Comparison of ENCODE assay signal across 1 cellular context in the genomic region with DNA sequence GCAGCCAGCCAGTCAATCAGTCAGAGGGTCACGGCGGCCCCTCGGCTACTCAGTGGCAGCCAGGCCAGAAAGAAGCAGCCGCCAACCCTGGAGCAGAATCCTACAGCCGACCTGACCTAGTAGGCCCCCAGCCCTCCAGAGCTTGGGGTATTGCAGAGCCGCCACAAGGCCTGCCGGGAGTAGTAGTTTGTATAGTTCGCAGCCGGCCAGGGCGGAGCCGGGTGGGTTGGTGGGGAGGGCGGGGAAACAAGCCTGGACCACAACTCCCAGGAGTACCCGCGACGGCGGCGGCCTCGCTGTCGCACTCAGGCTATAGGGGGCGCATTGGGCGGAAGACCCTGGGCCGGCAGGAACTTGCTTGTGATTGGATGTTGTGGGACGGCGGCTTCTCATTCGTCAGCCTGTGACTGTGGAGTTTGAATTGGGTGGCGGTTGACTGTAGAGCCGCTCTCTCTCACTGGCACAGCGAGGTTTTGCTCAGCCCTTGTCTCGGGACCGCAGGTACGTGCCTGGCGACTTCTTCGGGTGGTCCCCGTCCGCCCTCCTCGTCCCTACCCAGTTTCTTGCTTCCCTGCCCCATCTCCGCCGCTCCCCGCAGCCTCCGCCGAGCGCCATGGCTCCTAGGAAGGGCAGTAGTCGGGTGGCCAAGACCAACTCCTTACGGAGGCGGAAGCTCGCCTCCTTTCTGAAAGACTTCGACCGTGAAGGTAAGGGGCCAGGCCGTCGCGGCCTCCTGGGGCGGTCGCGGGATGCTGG.
TF ChIP-seq lines count a peak whose summit lies in the region.

A gene (plus strand): TSS at position 439 of the 756 bp plus-strand sequence. CDS start 175 bp downstream, at position 614.

TF ChIP-seq in GM12878, 131 proteins besides CTCF, POLR2A, EP300 and RAD21 (continued from another document and continues in another):
- 0 out of 2 replicates have a peak, but pooled peaks have one; percentile 63 for TF ChIP-seq SMAD5 (IDR thresholded peaks at IDR 0.05; ENCODE audit: low read depth)
- TF ChIP-seq SMC3 (IDR thresholded peaks at IDR 0.05; ENCODE audit: borderline replicate concordance, low read length), result no peak
- peak; percentile 51; the same call in 1 of the 2 replicates for TF ChIP-seq NR2C1 (IDR thresholded peaks at IDR 0.05)
- no peak for TF ChIP-seq TBL1XR1 (IDR thresholded peaks at IDR 0.05; ENCODE audit: low read depth, low read length)
- no peak for TF ChIP-seq TCF3 (IDR thresholded peaks at IDR 0.05; ENCODE audit: borderline replicate concordance, insufficient read depth, low read depth, low read length)
- no peak for TF ChIP-seq CBX5 (IDR thresholded peaks at IDR 0.05; ENCODE audit: low read depth)
- no peak for TF ChIP-seq TCF12 (IDR thresholded peaks at IDR 0.05; ENCODE audit: low read depth, low read length)
- TF ChIP-seq CREM (IDR thresholded peaks at IDR 0.05; ENCODE audit: low read depth), result peak; percentile 95
- TF ChIP-seq, protein P1, sequence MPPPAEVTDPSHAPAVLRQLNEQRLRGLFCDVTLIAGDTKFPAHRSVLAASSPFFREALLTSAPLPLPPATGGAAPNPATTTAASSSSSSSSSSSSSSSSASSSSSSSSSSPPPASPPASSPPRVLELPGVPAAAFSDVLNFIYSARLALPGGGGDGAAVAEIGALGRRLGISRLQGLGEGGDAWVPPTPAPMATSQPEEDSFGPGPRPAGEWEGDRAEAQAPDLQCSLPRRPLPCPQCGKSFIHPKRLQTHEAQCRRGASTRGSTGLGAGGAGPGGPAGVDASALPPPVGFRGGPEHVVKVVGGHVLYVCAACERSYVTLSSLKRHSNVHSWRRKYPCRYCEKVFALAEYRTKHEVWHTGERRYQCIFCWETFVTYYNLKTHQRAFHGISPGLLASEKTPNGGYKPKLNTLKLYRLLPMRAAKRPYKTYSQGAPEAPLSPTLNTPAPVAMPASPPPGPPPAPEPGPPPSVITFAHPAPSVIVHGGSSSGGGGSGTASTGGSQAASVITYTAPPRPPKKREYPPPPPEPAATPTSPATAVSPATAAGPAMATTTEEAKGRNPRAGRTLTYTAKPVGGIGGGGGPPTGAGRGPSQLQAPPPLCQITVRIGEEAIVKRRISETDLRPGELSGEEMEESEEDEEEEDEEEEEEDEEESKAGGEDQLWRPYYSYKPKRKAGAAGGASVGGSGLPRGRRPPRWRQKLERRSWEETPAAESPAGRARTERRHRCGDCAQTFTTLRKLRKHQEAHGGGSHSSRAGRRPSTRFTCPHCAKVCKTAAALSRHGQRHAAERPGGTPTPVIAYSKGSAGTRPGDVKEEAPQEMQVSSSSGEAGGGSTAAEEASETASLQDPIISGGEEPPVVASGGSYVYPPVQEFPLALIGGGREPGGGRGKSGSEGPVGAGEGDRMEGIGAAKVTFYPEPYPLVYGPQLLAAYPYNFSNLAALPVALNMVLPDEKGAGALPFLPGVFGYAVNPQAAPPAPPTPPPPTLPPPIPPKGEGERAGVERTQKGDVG (CRISPR knock-in tag; IDR thresholded peaks at IDR 0.05), result no peak
- TF ChIP-seq ZSCAN29 (IDR thresholded peaks at IDR 0.05), result no peak
- TF ChIP-seq MEF2B (IDR thresholded peaks at IDR 0.05; ENCODE audit: partially characterized antibody, poor library complexity, severe bottlenecking), result peak; percentile 49
- TF ChIP-seq, protein P2, sequence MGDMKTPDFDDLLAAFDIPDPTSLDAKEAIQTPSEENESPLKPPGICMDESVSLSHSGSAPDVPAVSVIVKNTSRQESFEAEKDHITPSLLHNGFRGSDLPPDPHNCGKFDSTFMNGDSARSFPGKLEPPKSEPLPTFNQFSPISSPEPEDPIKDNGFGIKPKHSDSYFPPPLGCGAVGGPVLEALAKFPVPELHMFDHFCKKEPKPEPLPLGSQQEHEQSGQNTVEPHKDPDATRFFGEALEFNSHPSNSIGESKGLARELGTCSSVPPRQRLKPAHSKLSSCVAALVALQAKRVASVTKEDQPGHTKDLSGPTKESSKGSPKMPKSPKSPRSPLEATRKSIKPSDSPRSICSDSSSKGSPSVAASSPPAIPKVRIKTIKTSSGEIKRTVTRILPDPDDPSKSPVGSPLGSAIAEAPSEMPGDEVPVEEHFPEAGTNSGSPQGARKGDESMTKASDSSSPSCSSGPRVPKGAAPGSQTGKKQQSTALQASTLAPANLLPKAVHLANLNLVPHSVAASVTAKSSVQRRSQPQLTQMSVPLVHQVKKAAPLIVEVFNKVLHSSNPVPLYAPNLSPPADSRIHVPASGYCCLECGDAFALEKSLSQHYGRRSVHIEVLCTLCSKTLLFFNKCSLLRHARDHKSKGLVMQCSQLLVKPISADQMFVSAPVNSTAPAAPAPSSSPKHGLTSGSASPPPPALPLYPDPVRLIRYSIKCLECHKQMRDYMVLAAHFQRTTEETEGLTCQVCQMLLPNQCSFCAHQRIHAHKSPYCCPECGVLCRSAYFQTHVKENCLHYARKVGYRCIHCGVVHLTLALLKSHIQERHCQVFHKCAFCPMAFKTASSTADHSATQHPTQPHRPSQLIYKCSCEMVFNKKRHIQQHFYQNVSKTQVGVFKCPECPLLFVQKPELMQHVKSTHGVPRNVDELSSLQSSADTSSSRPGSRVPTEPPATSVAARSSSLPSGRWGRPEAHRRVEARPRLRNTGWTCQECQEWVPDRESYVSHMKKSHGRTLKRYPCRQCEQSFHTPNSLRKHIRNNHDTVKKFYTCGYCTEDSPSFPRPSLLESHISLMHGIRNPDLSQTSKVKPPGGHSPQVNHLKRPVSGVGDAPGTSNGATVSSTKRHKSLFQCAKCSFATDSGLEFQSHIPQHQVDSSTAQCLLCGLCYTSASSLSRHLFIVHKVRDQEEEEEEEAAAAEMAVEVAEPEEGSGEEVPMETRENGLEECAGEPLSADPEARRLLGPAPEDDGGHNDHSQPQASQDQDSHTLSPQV (IDR thresholded peaks at IDR 0.05), result no peak
- TF ChIP-seq JUNB (IDR thresholded peaks at IDR 0.05), result no peak
- TF ChIP-seq POLR2AphosphoS2 (IDR thresholded peaks at IDR 0.05; ENCODE audit: low read depth, low read length), result no peak
- no peak for TF ChIP-seq MYC (IDR thresholded peaks at IDR 0.05; ENCODE audit: insufficient read depth, insufficient read length, insufficient replicate concordance, low read length, severe bottlenecking)
- TF ChIP-seq POLR2AphosphoS5 (IDR thresholded peaks at IDR 0.05; ENCODE audit: low read length), result peak; percentile 83
- TF ChIP-seq RCOR1 (conservative IDR thresholded peaks at IDR 0.05; ENCODE audit: low read depth, low read length), result no peak
- peak; percentile 89 for TF ChIP-seq SIX5 (IDR thresholded peaks at IDR 0.05; ENCODE audit: low read depth, low read length, severe bottlenecking)
- TF ChIP-seq, protein P3, sequence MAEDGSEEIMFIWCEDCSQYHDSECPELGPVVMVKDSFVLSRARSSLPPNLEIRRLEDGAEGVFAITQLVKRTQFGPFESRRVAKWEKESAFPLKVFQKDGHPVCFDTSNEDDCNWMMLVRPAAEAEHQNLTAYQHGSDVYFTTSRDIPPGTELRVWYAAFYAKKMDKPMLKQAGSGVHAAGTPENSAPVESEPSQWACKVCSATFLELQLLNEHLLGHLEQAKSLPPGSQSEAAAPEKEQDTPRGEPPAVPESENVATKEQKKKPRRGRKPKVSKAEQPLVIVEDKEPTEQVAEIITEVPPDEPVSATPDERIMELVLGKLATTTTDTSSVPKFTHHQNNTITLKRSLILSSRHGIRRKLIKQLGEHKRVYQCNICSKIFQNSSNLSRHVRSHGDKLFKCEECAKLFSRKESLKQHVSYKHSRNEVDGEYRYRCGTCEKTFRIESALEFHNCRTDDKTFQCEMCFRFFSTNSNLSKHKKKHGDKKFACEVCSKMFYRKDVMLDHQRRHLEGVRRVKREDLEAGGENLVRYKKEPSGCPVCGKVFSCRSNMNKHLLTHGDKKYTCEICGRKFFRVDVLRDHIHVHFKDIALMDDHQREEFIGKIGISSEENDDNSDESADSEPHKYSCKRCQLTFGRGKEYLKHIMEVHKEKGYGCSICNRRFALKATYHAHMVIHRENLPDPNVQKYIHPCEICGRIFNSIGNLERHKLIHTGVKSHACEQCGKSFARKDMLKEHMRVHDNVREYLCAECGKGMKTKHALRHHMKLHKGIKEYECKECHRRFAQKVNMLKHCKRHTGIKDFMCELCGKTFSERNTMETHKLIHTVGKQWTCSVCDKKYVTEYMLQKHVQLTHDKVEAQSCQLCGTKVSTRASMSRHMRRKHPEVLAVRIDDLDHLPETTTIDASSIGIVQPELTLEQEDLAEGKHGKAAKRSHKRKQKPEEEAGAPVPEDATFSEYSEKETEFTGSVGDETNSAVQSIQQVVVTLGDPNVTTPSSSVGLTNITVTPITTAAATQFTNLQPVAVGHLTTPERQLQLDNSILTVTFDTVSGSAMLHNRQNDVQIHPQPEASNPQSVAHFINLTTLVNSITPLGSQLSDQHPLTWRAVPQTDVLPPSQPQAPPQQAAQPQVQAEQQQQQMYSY (CRISPR knock-in tag; IDR thresholded peaks at IDR 0.05), result no peak
- TF ChIP-seq HDAC6 (IDR thresholded peaks at IDR 0.05; ENCODE audit: unreplicated experiment), result no peak
- TF ChIP-seq, protein P4, sequence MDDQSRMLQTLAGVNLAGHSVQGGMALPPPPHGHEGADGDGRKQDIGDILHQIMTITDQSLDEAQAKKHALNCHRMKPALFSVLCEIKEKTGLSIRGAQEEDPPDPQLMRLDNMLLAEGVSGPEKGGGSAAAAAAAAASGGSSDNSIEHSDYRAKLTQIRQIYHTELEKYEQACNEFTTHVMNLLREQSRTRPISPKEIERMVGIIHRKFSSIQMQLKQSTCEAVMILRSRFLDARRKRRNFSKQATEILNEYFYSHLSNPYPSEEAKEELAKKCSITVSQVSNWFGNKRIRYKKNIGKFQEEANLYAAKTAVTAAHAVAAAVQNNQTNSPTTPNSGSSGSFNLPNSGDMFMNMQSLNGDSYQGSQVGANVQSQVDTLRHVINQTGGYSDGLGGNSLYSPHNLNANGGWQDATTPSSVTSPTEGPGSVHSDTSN (IDR thresholded peaks at IDR 0.05; ENCODE audit: insufficient replicate concordance, low read depth, low read length), result no peak
- peak; percentile 64; the same call in 1 of the 2 replicates for TF ChIP-seq LARP7 (IDR thresholded peaks at IDR 0.05)
- no peak for TF ChIP-seq ZZZ3 (IDR thresholded peaks at IDR 0.05; ENCODE audit: control insufficient read depth, insufficient read length, low read depth)
- no peak for TF ChIP-seq EZH2 (IDR thresholded peaks at IDR 0.05; ENCODE audit: borderline replicate concordance, control insufficient read depth, low read depth, low read length)
- TF ChIP-seq BHLHE40 (IDR thresholded peaks at IDR 0.05; ENCODE audit: borderline replicate concordance in 1 of 2, low read depth in 2 of 2, low read length in 1 of 2), result peak; percentile 37 to 42; a peak in 3 of 4 replicates
- no peak for TF ChIP-seq NBN (IDR thresholded peaks at IDR 0.05)
- no peak for TF ChIP-seq ZNF384 (IDR thresholded peaks at IDR 0.05; ENCODE audit: borderline replicate concordance, low read depth, low read length)
- 0 out of 3 replicates have a peak, but pooled peaks have one; percentile 36 for TF ChIP-seq POU2F2 (IDR thresholded peaks at IDR 0.05; ENCODE audit: borderline replicate concordance, low read depth, low read length)
- TF ChIP-seq JUND (IDR thresholded peaks at IDR 0.05; ENCODE audit: low read depth, low read length), result no peak
- TF ChIP-seq, protein P5, sequence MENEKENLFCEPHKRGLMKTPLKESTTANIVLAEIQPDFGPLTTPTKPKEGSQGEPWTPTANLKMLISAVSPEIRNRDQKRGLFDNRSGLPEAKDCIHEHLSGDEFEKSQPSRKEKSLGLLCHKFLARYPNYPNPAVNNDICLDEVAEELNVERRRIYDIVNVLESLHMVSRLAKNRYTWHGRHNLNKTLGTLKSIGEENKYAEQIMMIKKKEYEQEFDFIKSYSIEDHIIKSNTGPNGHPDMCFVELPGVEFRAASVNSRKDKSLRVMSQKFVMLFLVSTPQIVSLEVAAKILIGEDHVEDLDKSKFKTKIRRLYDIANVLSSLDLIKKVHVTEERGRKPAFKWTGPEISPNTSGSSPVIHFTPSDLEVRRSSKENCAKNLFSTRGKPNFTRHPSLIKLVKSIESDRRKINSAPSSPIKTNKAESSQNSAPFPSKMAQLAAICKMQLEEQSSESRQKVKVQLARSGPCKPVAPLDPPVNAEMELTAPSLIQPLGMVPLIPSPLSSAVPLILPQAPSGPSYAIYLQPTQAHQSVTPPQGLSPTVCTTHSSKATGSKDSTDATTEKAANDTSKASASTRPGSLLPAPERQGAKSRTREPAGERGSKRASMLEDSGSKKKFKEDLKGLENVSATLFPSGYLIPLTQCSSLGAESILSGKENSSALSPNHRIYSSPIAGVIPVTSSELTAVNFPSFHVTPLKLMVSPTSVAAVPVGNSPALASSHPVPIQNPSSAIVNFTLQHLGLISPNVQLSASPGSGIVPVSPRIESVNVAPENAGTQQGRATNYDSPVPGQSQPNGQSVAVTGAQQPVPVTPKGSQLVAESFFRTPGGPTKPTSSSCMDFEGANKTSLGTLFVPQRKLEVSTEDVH (IDR thresholded peaks at IDR 0.05; ENCODE audit: low read depth, partially characterized antibody), result no peak
- TF ChIP-seq STAT1 (conservative IDR thresholded peaks at IDR 0.05), result no peak
- TF ChIP-seq, protein P6, sequence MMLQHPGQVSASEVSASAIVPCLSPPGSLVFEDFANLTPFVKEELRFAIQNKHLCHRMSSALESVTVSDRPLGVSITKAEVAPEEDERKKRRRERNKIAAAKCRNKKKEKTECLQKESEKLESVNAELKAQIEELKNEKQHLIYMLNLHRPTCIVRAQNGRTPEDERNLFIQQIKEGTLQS (IDR thresholded peaks at IDR 0.05; ENCODE audit: borderline replicate concordance, extremely low read depth, low read depth, low read length), result peak; percentile 64; the same call in 1 of the 2 replicates
- no peak for TF ChIP-seq ZNF274 (IDR thresholded peaks at IDR 0.05; ENCODE audit: insufficient read depth, insufficient read length)
- TF ChIP-seq SPI1 (IDR thresholded peaks at IDR 0.05; ENCODE audit: borderline replicate concordance, insufficient read depth, low read depth, low read length), result peak; percentile 15; the same call in 1 of the 2 replicates
- TF ChIP-seq GABPA (IDR thresholded peaks at IDR 0.05; ENCODE audit: low read depth), result peak; percentile 75
- TF ChIP-seq, protein P7, sequence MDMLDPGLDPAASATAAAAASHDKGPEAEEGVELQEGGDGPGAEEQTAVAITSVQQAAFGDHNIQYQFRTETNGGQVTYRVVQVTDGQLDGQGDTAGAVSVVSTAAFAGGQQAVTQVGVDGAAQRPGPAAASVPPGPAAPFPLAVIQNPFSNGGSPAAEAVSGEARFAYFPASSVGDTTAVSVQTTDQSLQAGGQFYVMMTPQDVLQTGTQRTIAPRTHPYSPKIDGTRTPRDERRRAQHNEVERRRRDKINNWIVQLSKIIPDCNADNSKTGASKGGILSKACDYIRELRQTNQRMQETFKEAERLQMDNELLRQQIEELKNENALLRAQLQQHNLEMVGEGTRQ (IDR thresholded peaks at IDR 0.05; ENCODE audit: borderline replicate concordance, low read depth, low read length), result no peak
- peak; percentile 84 for TF ChIP-seq IKZF1 (conservative IDR thresholded peaks at IDR 0.05)
- TF ChIP-seq STAT3 (IDR thresholded peaks at IDR 0.05; ENCODE audit: low read depth, low read length), result no peak
- TF ChIP-seq, protein P8, sequence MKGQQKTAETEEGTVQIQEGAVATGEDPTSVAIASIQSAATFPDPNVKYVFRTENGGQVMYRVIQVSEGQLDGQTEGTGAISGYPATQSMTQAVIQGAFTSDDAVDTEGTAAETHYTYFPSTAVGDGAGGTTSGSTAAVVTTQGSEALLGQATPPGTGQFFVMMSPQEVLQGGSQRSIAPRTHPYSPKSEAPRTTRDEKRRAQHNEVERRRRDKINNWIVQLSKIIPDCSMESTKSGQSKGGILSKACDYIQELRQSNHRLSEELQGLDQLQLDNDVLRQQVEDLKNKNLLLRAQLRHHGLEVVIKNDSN (IDR thresholded peaks at IDR 0.05; ENCODE audit: borderline replicate concordance, extremely low read length, insufficient read depth, low read depth, low read length), result no peak
- peak; percentile 72; the same call in 1 of the 2 replicates for TF ChIP-seq GATAD2B (conservative IDR thresholded peaks at IDR 0.05; ENCODE audit: low read depth)
